Comparison of ENCODE assay signal across 1 cellular context in the genomic region with DNA sequence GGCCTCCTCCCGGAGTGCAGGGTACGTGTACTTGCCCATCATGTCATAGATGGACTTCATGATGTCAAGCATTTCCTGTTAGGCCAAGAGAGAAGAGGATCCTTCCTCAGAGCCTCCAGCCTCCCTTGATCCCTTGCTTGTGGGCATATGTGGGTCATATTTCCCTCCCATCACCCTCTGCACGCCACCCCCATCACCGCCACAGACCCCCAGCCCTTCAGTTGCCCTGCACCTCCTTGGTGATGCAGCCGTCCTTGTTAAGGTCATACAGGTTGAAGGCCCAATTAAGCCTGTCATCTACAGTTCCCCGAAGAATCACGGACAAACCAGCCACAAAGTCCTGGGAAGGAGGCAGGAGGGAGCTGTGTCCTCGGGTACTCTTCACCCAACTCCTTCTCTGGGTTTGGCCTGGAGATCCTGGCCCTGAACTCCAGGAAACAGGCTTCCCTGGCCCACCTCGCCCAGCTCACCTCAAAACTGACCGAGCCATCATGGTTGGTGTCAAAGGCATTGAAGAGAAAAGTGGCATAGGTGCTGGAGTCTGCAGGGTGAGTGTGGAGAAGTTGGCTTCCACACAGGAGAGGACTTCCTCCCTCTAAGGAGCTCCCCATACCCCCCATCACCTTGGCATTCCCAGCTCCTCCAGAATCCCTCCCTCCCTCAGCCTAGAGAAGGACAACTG.
TF ChIP-seq lines count a peak whose summit lies in the region.

No MANE protein-coding gene starts in this region.

TF ChIP-seq in GM23338, 12 proteins besides CTCF, POLR2A, EP300 and RAD21 (continued from another document):
- TF ChIP-seq, protein P1, sequence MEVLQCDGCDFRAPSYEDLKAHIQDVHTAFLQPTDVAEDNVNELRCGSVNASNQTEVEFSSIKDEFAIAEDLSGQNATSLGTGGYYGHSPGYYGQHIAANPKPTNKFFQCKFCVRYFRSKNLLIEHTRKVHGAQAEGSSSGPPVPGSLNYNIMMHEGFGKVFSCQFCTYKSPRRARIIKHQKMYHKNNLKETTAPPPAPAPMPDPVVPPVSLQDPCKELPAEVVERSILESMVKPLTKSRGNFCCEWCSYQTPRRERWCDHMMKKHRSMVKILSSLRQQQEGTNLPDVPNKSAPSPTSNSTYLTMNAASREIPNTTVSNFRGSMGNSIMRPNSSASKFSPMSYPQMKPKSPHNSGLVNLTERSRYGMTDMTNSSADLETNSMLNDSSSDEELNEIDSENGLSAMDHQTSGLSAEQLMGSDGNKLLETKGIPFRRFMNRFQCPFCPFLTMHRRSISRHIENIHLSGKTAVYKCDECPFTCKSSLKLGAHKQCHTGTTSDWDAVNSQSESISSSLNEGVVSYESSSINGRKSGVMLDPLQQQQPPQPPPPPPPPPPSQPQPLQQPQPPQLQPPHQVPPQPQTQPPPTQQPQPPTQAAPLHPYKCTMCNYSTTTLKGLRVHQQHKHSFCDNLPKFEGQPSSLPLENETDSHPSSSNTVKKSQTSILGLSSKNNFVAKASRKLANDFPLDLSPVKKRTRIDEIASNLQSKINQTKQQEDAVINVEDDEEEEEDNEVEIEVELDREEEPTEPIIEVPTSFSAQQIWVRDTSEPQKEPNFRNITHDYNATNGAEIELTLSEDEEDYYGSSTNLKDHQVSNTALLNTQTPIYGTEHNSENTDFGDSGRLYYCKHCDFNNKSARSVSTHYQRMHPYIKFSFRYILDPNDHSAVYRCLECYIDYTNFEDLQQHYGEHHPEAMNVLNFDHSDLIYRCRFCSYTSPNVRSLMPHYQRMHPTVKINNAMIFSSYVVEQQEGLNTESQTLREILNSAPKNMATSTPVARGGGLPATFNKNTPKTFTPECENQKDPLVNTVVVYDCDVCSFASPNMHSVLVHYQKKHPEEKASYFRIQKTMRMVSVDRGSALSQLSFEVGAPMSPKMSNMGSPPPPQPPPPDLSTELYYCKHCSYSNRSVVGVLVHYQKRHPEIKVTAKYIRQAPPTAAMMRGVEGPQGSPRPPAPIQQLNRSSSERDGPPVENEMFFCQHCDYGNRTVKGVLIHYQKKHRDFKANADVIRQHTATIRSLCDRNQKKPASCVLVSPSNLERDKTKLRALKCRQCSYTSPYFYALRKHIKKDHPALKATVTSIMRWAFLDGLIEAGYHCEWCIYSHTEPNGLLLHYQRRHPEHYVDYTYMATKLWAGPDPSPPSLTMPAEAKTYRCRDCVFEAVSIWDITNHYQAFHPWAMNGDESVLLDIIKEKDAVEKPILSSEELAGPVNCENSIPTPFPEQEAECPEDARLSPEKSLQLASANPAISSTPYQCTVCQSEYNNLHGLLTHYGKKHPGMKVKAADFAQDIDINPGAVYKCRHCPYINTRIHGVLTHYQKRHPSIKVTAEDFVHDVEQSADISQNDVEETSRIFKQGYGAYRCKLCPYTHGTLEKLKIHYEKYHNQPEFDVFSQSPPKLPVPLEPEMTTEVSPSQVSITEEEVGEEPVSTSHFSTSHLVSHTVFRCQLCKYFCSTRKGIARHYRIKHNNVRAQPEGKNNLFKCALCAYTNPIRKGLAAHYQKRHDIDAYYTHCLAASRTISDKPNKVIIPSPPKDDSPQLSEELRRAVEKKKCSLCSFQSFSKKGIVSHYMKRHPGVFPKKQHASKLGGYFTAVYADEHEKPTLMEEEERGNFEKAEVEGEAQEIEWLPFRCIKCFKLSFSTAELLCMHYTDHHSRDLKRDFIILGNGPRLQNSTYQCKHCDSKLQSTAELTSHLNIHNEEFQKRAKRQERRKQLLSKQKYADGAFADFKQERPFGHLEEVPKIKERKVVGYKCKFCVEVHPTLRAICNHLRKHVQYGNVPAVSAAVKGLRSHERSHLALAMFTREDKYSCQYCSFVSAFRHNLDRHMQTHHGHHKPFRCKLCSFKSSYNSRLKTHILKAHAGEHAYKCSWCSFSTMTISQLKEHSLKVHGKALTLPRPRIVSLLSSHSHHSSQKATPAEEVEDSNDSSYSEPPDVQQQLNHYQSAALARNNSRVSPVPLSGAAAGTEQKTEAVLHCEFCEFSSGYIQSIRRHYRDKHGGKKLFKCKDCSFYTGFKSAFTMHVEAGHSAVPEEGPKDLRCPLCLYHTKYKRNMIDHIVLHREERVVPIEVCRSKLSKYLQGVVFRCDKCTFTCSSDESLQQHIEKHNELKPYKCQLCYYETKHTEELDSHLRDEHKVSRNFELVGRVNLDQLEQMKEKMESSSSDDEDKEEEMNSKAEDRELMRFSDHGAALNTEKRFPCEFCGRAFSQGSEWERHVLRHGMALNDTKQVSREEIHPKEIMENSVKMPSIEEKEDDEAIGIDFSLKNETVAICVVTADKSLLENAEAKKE (CRISPR knock-in tag; IDR thresholded peaks at IDR 0.05), result no peak
- TF ChIP-seq EZH2phosphoT487 (IDR thresholded peaks at IDR 0.05; ENCODE audit: unreplicated experiment) (no peak), ZNF331 (CRISPR knock-in tag; IDR thresholded peaks at IDR 0.05; ENCODE audit: low read depth) (no peak)
TF ChIP-seq in GM23338: peak in this region for 0.
